Comparison of ENCODE assay signal across 26 cellular contexts in the genomic region with DNA sequence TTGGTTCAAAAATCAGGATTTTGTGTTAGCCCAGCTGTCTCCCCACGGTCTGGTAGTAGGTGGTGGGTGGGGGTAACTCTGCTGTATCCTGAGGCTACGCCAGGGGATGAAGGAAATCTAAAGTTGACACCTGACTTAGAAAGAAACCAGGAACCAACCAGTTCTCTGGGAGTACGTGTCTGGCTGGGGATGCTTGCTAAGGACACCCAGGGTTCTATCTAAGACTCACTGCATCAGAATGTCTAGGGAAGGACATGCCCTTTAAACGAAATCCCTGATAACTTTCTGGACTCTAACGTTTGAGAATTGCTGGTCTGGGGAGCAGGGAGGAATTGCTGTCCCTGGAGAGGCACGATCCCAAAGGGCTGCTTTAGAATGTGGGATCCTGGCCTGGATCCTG. TPM values are rescaled to one million over a fixed set of nuclear protein-coding genes. Genes with fewer than 3 reads are reported as not detected.
"Had no signal": no experiment of that assay in that cellular context is flagged by ENCODE, and none has a peak within 500 bp of the region (broad histone marks: within the 10 kb centered on the region; RNA-seq: fewer than 3 reads in every experiment).

No MANE protein-coding gene starts in this region.

- H3K9me3 Mint-ChIP-seq: activated naive CD4-positive, alpha-beta T cell treated with anti-CD3 and anti-CD28 coated beads, Interleukin-2, amount 10 ng/mL, durations not matched to agents 7 days and 5 days; activated T-cell treated with anti-CD3 and anti-CD28 coated beads, Interleukin-2, amount 50 U/mL, for 72 hours; activated T-helper 2 cell treated with anti-CD3 and anti-CD28 coated beads, Interferon-gamma antibody, Interleukin-2, Interleukin-4, amounts not matched to agents 10 μg/mL and 5 μg/mL and 100 μg/mL, durations not matched to agents 14 hours and 24 hours and 36 hours; T-helper 2 cell treated with Interferon-gamma antibody and Interleukin-4, amounts not matched to agents 5 μg/mL and 100 μg/mL, for 36 hours had no signal

- H3K36me3 Mint-ChIP-seq: activated naive CD4-positive, alpha-beta T cell treated with anti-CD3 and anti-CD28 coated beads, Interleukin-2, amount 10 ng/mL, durations not matched to agents 7 days and 5 days; activated naive CD8-positive, alpha-beta T cell treated with anti-CD3 and anti-CD28 coated beads for 36 hours had no signal

- H3K4me1 ChIP-seq: ascending aorta, body of pancreas, Peyer's patch, SJSA1 had no signal

- H3K27me3 ChIP-seq: ascending aorta, body of pancreas, Peyer's patch, SJSA1 had no signal

- H3K4me3 Mint-ChIP-seq: activated CD8-positive, alpha-beta T cell treated with anti-CD3 and anti-CD28 coated beads for 36 hours; activated naive CD4-positive, alpha-beta T cell treated with anti-CD3 and anti-CD28 coated beads, Interleukin-2, amount 10 ng/mL, durations not matched to agents 7 days and 5 days; activated naive CD8-positive, alpha-beta T cell treated with anti-CD3 and anti-CD28 coated beads for 36 hours; activated T-cell treated with anti-CD3 and anti-CD28 coated beads, Interleukin-2, amount 50 U/mL, for 72 hours; T-helper 2 cell treated with Interferon-gamma antibody and Interleukin-4, amounts not matched to agents 5 μg/mL and 100 μg/mL, for 36 hours had no signal

- ATAC-seq: activated CD4-positive, CD25-positive, alpha-beta regulatory T cell treated with anti-CD3 and anti-CD28 coated beads, Interleukin-2, amount 50 U/mL, for 24 hours; activated CD8-positive, alpha-beta T cell treated with anti-CD3 and anti-CD28 coated beads for 36 hours; activated T-cell treated with anti-CD3 and anti-CD28 coated beads, Interleukin-2, amount 50 U/mL, for 72 hours; body of pancreas; SK-N-SH treated with all-trans-retinoic acid at 6 μM for 48 hours had no signal

- H3K27ac ChIP-seq: ascending aorta, body of pancreas, Peyer's patch, RWPE1, SJSA1 had no signal

- H3K36me3 ChIP-seq: ascending aorta, Peyer's patch, SJSA1 had no signal

- H3K27ac Mint-ChIP-seq: activated CD8-positive, alpha-beta T cell treated with anti-CD3 and anti-CD28 coated beads for 36 hours; activated naive CD4-positive, alpha-beta T cell treated with anti-CD3 and anti-CD28 coated beads, Interleukin-2, amount 10 ng/mL, durations not matched to agents 7 days and 5 days; activated naive CD8-positive, alpha-beta T cell treated with anti-CD3 and anti-CD28 coated beads for 36 hours; activated T-cell treated with anti-CD3 and anti-CD28 coated beads, Interleukin-2, amount 50 U/mL, for 72 hours; activated T-helper 2 cell treated with anti-CD3 and anti-CD28 coated beads, Interferon-gamma antibody, Interleukin-2, Interleukin-4, amounts not matched to agents 10 μg/mL and 5 μg/mL and 100 μg/mL, durations not matched to agents 14 hours and 24 hours and 36 hours; T-helper 2 cell treated with Interferon-gamma antibody and Interleukin-4, amounts not matched to agents 5 μg/mL and 100 μg/mL, for 36 hours had no signal

- DNase-seq: activated CD4-positive, alpha-beta T cell treated with anti-CD3 and anti-CD28 coated beads for 4 hours; activated CD8-positive, alpha-beta memory T cell treated with anti-CD3 and anti-CD28 coated beads, Interleukin-2, amount 50 U/mL, for 4 hours; activated CD8-positive, alpha-beta T cell treated with anti-CD3 and anti-CD28 coated beads for 36 hours; activated gamma-delta T cell treated with Interleukin-2 at 50 U/mL for 16 hours; activated naive CD4-positive, alpha-beta T cell treated with anti-CD3 and anti-CD28 coated beads, Interleukin-2, amount 10 ng/mL, durations not matched to agents 7 days and 5 days; activated naive CD8-positive, alpha-beta T cell treated with anti-CD3 and anti-CD28 coated beads for 36 hours; activated T-cell treated with anti-CD3 and anti-CD28 coated beads, Interleukin-2, amount 50 U/mL, for 72 hours; IMR-90; Kasumi-1; KBM-7; NCI-H1048; NCI-H1417; NCI-H2029 treated with DMSO at 0.1 percent for 48 hours; NCI-H510A treated with DMSO at 0.1 percent for 48 hours; Peyer's patch; SHP77; SW 1271 had no signal

- H3K4me1 Mint-ChIP-seq: activated naive CD4-positive, alpha-beta T cell treated with anti-CD3 and anti-CD28 coated beads, Interleukin-2, amount 10 ng/mL, durations not matched to agents 7 days and 5 days; activated naive CD8-positive, alpha-beta T cell treated with anti-CD3 and anti-CD28 coated beads for 36 hours had no signal

- H3K4me3 ChIP-seq: ascending aorta, body of pancreas, Peyer's patch, SJSA1 had no signal

- H3K9me3 ChIP-seq: ascending aorta, body of pancreas, Peyer's patch, SJSA1 had no signal

RNA-seq across cellular contexts. Expression of a gene that starts 39.2 kb away (rescaled TPM):
- total RNA-seq: activated CD8-positive, alpha-beta T cell treated with anti-CD3 and anti-CD28 coated beads for 36 hours; activated naive CD8-positive, alpha-beta T cell treated with anti-CD3 and anti-CD28 coated beads for 36 hours; activated T-cell treated with anti-CD3 and anti-CD28 coated beads, Interleukin-2, amount 50 U/mL, for 72 hours; activated T-helper 2 cell treated with anti-CD3 and anti-CD28 coated beads, Interferon-gamma antibody, Interleukin-2, Interleukin-4, amounts not matched to agents 10 μg/mL and 5 μg/mL and 100 μg/mL, durations not matched to agents 14 hours and 24 hours and 36 hours; ascending aorta; body of pancreas; IMR-90; Peyer's patch; SJSA1 had no signal
- polyA plus RNA-seq: adipose tissue, IMR-90 had no signal
